Comparison of ENCODE assay signal across 10 cellular contexts in the genomic region with DNA sequence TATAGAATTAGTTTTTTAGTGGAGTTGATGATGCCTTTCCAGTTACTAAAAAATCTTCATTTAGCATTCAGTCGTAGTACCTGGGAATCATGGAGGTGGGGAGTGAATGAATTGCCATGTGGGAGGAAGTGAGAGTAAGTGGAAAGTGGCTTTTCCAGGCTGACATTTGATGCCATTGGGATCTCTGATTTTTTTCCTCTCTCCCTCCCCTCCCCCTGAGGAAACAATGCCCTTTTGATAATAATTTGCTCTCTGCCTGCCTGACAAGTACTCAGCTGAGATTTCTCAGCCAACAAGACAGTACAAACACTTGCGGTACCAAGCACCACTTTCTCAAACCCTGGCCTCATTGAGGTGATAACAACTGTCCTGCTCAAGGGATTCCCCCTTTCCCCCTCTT. TPM values are rescaled to one million over a fixed set of nuclear protein-coding genes. Genes with fewer than 3 reads are reported as not detected.
A peak's percentile ranks its signal among the peaks of the same experiment; 100 is the strongest.
DNase-seq lines count a peak whose midpoint lies in the region; ATAC-seq and TF ChIP-seq lines count a peak whose summit lies in the region.
"Had no signal": no experiment of that assay in that cellular context is flagged by ENCODE, and none has a peak within 500 bp of the region (broad histone marks: within the 10 kb centered on the region; RNA-seq: fewer than 3 reads in every experiment).

No MANE protein-coding gene starts in this region.

- H3K4me1 ChIP-seq in HAP-1: peaks cover 15% of the 10 kb centered on the region

- no peaks in the 10 kb centered on the region for H3K9me3 Mint-ChIP-seq in immature natural killer cell

- H3K36me3 Mint-ChIP-seq in immature natural killer cell: peaks cover 5 to 19% (median 18%) of the 10 kb centered on the region in 3 donors

- H3K27ac Mint-ChIP-seq in immature natural killer cell: peak overlapping the region; percentile 78 to 98 (median 94)

- H3K4me3 ChIP-seq in HAP-1: peak overlapping the region; percentile 45; the same call in 1 of the 2 replicates

- in situ Hi-C loops in HAP-1 (cut with MboI; ENCODE audit: low sequenced_read_pairs): no loop called here

- DNase-seq in HAP-1 (ENCODE audit: low spot score in 2 of 2) (no peak), amniotic epithelial cell (ENCODE audit: low read depth) (peak; percentile 29), immature natural killer cell (no peak), NCI-H2227 (lab: John Stamatoyannopoulos, UW; ENCODE audit: unreplicated experiment) (no peak), iPS-NIHi11 (ENCODE audit: low spot score) (no peak)
- DNase-seq: activated CD4-positive, alpha-beta T cell treated with anti-CD3 and anti-CD28 coated beads for 1 hour; DMS79 treated with DMSO at 0.1 percent for 48 hours had no signal

- H3K4me3 Mint-ChIP-seq in immature natural killer cell: peak overlapping the region; percentile 52 to 98 (median 64)

- peaks cover 55% of the 10 kb centered on the region for H3K36me3 ChIP-seq in HAP-1 (replicated peaks)

- H3K27me3 Mint-ChIP-seq in immature natural killer cell (ENCODE audit: low read depth in 3 of 3): peaks cover 3 to 5% (median 4%) of the 10 kb centered on the region in 3 donors

- peaks cover 56 to 73% of the 10 kb centered on the region in 2 donors for H3K4me1 Mint-ChIP-seq in immature natural killer cell

- ATAC-seq in HG02678 (IDR thresholded peaks at IDR 0.05; ENCODE audit: unreplicated experiment): no peak
- ATAC-seq in GM21717 (IDR thresholded peaks at IDR 0.05; ENCODE audit: unreplicated experiment): no peak

- H3K9me3 ChIP-seq in HAP-1: no peaks in the 10 kb centered on the region

- H3K27ac ChIP-seq in 22Rv1: peak overlapping the region; percentile 91

- no peak for TF ChIP-seq CTCF in 22Rv1 (IDR thresholded peaks at IDR 0.05)

- H3K27me3 ChIP-seq in HAP-1 (ENCODE audit: low read depth): no peaks in the 10 kb centered on the region

RNA-seq across cellular contexts. Expression of gene UBE2Z, which starts 2.2 kb away (rescaled TPM):
- 10 to 100 TPM; 62.4 to 84.3 (median 65.3) TPM for polyA plus RNA-seq in immature natural killer cell

RNA-seq across cellular contexts. Expression of gene ATP5MC1, which starts 17.8 kb away (rescaled TPM):
- 100 to 1,000 TPM; 136 to 179 (median 160) TPM for polyA plus RNA-seq in immature natural killer cell

RNA-seq across cellular contexts. Expression of gene SNF8, which starts 34.3 kb away (rescaled TPM):
- 100 to 1,000 TPM; 143 to 170 (median 148) TPM for polyA plus RNA-seq in immature natural killer cell

RNA-seq across cellular contexts. Expression of gene GIP, which starts 58.0 kb away (rescaled TPM):
- polyA plus RNA-seq in immature natural killer cell: not detected
